ENCODE assay signal across 8 cellular contexts in the genomic region with DNA sequence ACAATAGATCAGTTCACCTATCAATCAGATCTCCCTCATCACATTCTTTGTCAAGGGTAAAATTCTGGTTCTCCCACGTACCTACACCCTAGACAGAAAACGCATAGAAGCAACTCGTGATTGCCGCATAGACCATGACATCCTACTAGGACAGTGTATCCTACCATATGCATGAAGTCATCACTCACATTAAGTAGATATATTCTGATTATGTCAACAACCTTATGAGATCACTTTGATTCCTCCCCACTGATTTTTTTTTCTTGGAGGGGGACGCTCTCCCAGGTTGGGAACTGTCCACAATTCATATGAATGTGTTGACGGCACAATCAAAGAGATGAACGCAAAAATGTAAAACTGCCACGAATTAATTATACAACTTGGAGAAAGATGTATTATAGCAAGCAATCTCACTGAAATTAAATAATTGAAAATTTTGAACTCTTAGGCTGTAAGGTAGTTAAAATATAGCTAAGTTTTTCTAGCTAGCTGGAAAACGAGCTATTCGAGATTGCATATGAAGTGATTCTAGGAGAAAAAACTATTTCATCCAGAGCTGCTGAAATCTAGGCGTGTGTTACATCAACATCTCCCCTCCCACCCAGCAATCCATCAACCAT.
DNase-seq lines count a peak whose midpoint lies in the region; FAIRE-seq and TF ChIP-seq lines count a peak whose summit lies in the region.

No MANE protein-coding gene starts in this region.

- peak overlapping the region; percentile 73 for H3K4me3 ChIP-seq in AG04449 (ENCODE audit: low read depth, low read length)
- H3K4me3 ChIP-seq in colonic mucosa: peak overlapping the region; percentile 61
- peak overlapping the region; percentile 56 for H3K4me3 ChIP-seq in mesodermal cell (ENCODE audit: extremely low read depth, insufficient read depth, low read length, poor library complexity, severe bottlenecking)

- H3K9ac ChIP-seq in colonic mucosa (ENCODE audit: low read depth in 2 of 2, low read length in 2 of 2): no peak overlapping the region

- no peak for DNase-seq in AG04449 (ENCODE audit: low read depth, low spot score)
- DNase-seq in colonic mucosa: no peak
- DNase-seq in GM10248 (ENCODE audit: extremely low spot score): no peak
- DNase-seq in GM12891 (ENCODE audit: insufficient read length, low spot score): no peak
- no peak for DNase-seq in activated gamma-delta T cell (lab: John Stamatoyannopoulos, UW)
- DNase-seq in stimulated activated CD4-positive, alpha-beta T cell treated with anti-CD3 and anti-CD28 coated beads, Interleukin-12 subunit alpha, Interleukin-12 subunit beta, amount 100 ng/mL, for 4 hours: no peak

- H3K36me3 ChIP-seq in colonic mucosa (no peaks in the 10 kb centered on the region), mesodermal cell (ENCODE audit: control insufficient read depth, insufficient read depth, low read length) (no peaks in the 10 kb centered on the region)

- H3K27ac Mint-ChIP-seq in IgD-negative memory B cell: peak overlapping the region in 2 of 3 donors; percentile 3 to 52

- no peak overlapping the region for H3K27ac ChIP-seq in colonic mucosa
- no peak overlapping the region for H3K27ac ChIP-seq in mesodermal cell (ENCODE audit: low read depth, low read length, severe bottlenecking)

- 85 to 100% methylated on average over 3 of the region's 11 CpGs for WGBS in mesodermal cell (ENCODE audit: insufficient coverage in 2 of 2), 2 experiments

- no peak for FAIRE-seq in GM12891 (lab: Jason Lieb, UNC)

- no peaks in the 10 kb centered on the region for H3K9me3 Mint-ChIP-seq in IgD-negative memory B cell

- H3K9me3 ChIP-seq in colonic mucosa (no peaks in the 10 kb centered on the region), mesodermal cell (ENCODE audit: control insufficient read depth, low read length) (no peaks in the 10 kb centered on the region)

- peaks cover 6 to 7% (median 7%) of the 10 kb centered on the region in 3 donors for H3K4me1 Mint-ChIP-seq in IgD-negative memory B cell

- no peak for TF ChIP-seq POLR2A in GM12891 (IDR thresholded peaks at IDR 0.05; ENCODE audit: low read depth, low read length)

- H3K27me3 Mint-ChIP-seq in IgD-negative memory B cell: peaks cover 16% of the 10 kb centered on the region

- peak overlapping the region; percentile 81 to 92 (median 88) for H3K4me3 Mint-ChIP-seq in IgD-negative memory B cell

- CTCF ChIA-PET in AG04449 (lab: Yijun Ruan, JAX): interaction anchor here (0.7 to 4.0 kb wide), 20 partner anchors 9 to 575 kb away, joined by 3 to 27 read pairs (median 6); no protein-coding TSS in a partner anchor
- CTCF ChIA-PET in GM10248 (lab: Yijun Ruan, JAX): interaction anchor here (1.0 to 4.6 kb wide), 10 partner anchors 12 to 103 kb away, joined by 3 to 24 read pairs (median 6); no protein-coding TSS in a partner anchor

- intact Hi-C loops in colonic mucosa (cut with DNase I): loop anchor here (5.0 kb wide), 1 partner anchor 76 kb away; no protein-coding TSS in a partner anchor

- POLR2A ChIA-PET in AG04449 (lab: Yijun Ruan, JAX) (interaction anchor here (0.6 to 1.1 kb wide), 2 partner anchors 12 to 50 kb away, joined by 3 read pairs; no protein-coding TSS in a partner anchor), GM10248 (lab: Yijun Ruan, JAX) (no interaction called here)

- H3K27me3 ChIP-seq in colonic mucosa: no peaks in the 10 kb centered on the region

- H3K36me3 Mint-ChIP-seq in IgD-negative memory B cell: no peaks in the 10 kb centered on the region

- TF ChIP-seq CTCF in AG04449 (IDR thresholded peaks at IDR 0.05; ENCODE audit: insufficient read depth, low read length, missing control alignments): no peak
- no peak for TF ChIP-seq CTCF in colonic mucosa (IDR thresholded peaks at IDR 0.05)
- TF ChIP-seq CTCF in GM10248 (IDR thresholded peaks at IDR 0.05; ENCODE audit: control extremely low read depth, extremely low read depth, low read depth, missing control alignments): no peak

- no peaks in the 10 kb centered on the region for H3K4me1 ChIP-seq in colonic mucosa
- H3K4me1 ChIP-seq in mesodermal cell (ENCODE audit: control insufficient read depth, insufficient read depth, low read length, poor library complexity, severe bottlenecking): no peaks in the 10 kb centered on the region

TF ChIP-seq in GM12891, 5 proteins besides CTCF, POLR2A, EP300 and RAD21:
- TF ChIP-seq SPI1 (IDR thresholded peaks at IDR 0.05; ENCODE audit: low read depth, low read length) (no peak), PAX5 (IDR thresholded peaks at IDR 0.05; ENCODE audit: insufficient read depth, low read length, severe bottlenecking) (no peak), TAF1 (IDR thresholded peaks at IDR 0.05; ENCODE audit: low read depth, low read length) (no peak), POU2F2 (IDR thresholded peaks at IDR 0.05; ENCODE audit: low read depth, low read length) (no peak), POLR2AphosphoS5 (IDR thresholded peaks at IDR 0.05; ENCODE audit: low read depth, low read length) (no peak)
